ENCODE assay signal across 17 cellular contexts in the genomic region with DNA sequence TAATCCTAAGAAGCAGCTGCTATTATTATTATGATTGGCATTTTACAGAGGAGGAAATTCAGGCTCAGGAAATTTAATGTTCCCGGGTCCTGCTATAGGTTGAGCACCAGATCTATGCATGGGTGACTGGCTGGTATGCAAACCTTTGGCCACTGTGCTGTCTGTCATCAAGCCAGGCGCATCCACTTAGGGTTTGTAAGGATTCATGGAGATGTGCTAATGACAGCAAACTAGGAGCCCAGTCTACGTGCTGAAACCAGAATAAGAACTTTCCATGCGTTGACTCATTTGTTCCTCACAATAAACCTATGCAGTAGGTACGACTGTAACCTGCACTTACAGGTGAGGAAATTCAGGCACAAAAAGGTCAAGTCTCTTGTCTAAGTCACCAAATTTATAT.
DNase-seq lines count a peak whose midpoint lies in the region; ATAC-seq and TF ChIP-seq lines count a peak whose summit lies in the region.
"Had no signal": no experiment of that assay in that cellular context is flagged by ENCODE, and none has a peak within 500 bp of the region (broad histone marks: within the 10 kb centered on the region; RNA-seq: fewer than 3 reads in every experiment).

No MANE protein-coding gene starts in this region.

- H3K9me3 ChIP-seq in heart left ventricle (no peaks in the 10 kb centered on the region), esophagus (ENCODE audit: control insufficient read depth in 2 of 2, insufficient read depth in 1 of 2, low read depth in 1 of 2, low read length in 1 of 2) (no peaks in the 10 kb centered on the region)
- H3K9me3 ChIP-seq: A549, BE2C, SJSA1 had no signal

- H3K4me1 ChIP-seq in heart left ventricle (peaks cover 0 to 19% (median 7%) of the 10 kb centered on the region in 12 donors), esophagus (ENCODE audit: control insufficient read depth in 2 of 2, insufficient read depth in 2 of 2, low read length in 1 of 2) (peaks cover 0 to 6% of the 10 kb centered on the region in 2 donors)
- H3K4me1 ChIP-seq: A549 had no signal

- no peak overlapping the region for H3K4me3 Mint-ChIP-seq in nephron
- H3K4me3 Mint-ChIP-seq: H9, HFFc6 had no signal

- peaks cover 35% of the 10 kb centered on the region for H3K27me3 Mint-ChIP-seq in nephron (ENCODE audit: low read depth)

- H3K27ac ChIP-seq in heart left ventricle: no peak overlapping the region
- peak overlapping the region; percentile 88 to 95 for H3K27ac ChIP-seq in esophagus (ENCODE audit: low read depth in 2 of 2, low read length in 1 of 2)
- H3K27ac ChIP-seq: A549, GM23248, SJSA1 had no signal

- no peaks in the 10 kb centered on the region for H3K27me3 ChIP-seq in heart left ventricle
- no peaks in the 10 kb centered on the region for H3K27me3 ChIP-seq in esophagus (ENCODE audit: control insufficient read depth in 1 of 2, insufficient read depth in 2 of 2, low read length in 2 of 2)
- H3K27me3 ChIP-seq: BE2C, SJSA1 had no signal

- H3K36me3 ChIP-seq in heart left ventricle (no peaks in the 10 kb centered on the region), esophagus (ENCODE audit: control insufficient read depth in 2 of 2, insufficient read depth in 2 of 2, low read length in 1 of 2) (no peaks in the 10 kb centered on the region)
- H3K36me3 ChIP-seq: BE2C, SJSA1 had no signal

- TF ChIP-seq CTCF in heart left ventricle (IDR thresholded peaks at IDR 0.05) (no peak), nephron (IDR thresholded peaks at IDR 0.05; ENCODE audit: unreplicated experiment in 3 of 3) (no peak)

- ATAC-seq in left ventricle myocardium superior (no peak), heart left ventricle (no peak), left lobe of liver (no peak)
- ATAC-seq: A549, Right ventricle myocardium inferior had no signal

- H3K27ac Mint-ChIP-seq in nephron: peak overlapping the region in 2 of 3 experiments; percentile 17 to 26
- H3K27ac Mint-ChIP-seq: HFFc6 had no signal

- WGBS in heart left ventricle, 4 donors: 75 to 95% (median 77%) methylated on average over 5 of the region's 5 CpGs
- 49 to 54% methylated on average over 5 of the region's 5 CpGs for WGBS in esophagus, 2 donors

- DNase-seq in left ventricle myocardium superior: peak; percentile 2
- DNase-seq in heart left ventricle: no peak
- DNase-seq in left lobe of liver (ENCODE audit: low spot score): no peak
- no peak for DNase-seq in NCI-H82 treated with DMSO at 0.1 percent for 48 hours (lab: John Stamatoyannopoulos, UW; ENCODE audit: unreplicated experiment)
- DNase-seq in UCSD-AML1 (lab: John Stamatoyannopoulos, UW; ENCODE audit: unreplicated experiment): no peak
- DNase-seq: BE2C, GM23248, H9, HFFc6, NCI-H1105, NCI-H2029, NCI-H82 had no signal

- H3K36me3 Mint-ChIP-seq in nephron (ENCODE audit: low read depth): no peaks in the 10 kb centered on the region

- H3K4me1 Mint-ChIP-seq in nephron: peaks cover 27% of the 10 kb centered on the region

- H3K4me3 ChIP-seq in heart left ventricle: no peak overlapping the region
- no peak overlapping the region for H3K4me3 ChIP-seq in esophagus (ENCODE audit: low read depth in 1 of 2, low read length in 2 of 2)
- H3K4me3 ChIP-seq: A549, GM23248, SJSA1 had no signal

- no peak for TF ChIP-seq POLR2A in heart left ventricle (IDR thresholded peaks at IDR 0.05)

- intact Hi-C loops in left ventricle myocardium superior (cut with micrococcal nuclease) (no loop called here), heart left ventricle (cut with DNase I) (no loop called here)

- H3K9me3 Mint-ChIP-seq in nephron: no peaks in the 10 kb centered on the region
- H3K9me3 Mint-ChIP-seq: H9, HFFc6 had no signal

Comparison
In these comparisons a context has a peak if more than half of its experiments do, and no peak if none do; other contexts are left out.
1. H3K27ac ChIP-seq: peak in esophagus (2 of 2); none in heart left ventricle (0 of 12).